Comparison of ENCODE assay signal across 9 cellular contexts in the genomic region with DNA sequence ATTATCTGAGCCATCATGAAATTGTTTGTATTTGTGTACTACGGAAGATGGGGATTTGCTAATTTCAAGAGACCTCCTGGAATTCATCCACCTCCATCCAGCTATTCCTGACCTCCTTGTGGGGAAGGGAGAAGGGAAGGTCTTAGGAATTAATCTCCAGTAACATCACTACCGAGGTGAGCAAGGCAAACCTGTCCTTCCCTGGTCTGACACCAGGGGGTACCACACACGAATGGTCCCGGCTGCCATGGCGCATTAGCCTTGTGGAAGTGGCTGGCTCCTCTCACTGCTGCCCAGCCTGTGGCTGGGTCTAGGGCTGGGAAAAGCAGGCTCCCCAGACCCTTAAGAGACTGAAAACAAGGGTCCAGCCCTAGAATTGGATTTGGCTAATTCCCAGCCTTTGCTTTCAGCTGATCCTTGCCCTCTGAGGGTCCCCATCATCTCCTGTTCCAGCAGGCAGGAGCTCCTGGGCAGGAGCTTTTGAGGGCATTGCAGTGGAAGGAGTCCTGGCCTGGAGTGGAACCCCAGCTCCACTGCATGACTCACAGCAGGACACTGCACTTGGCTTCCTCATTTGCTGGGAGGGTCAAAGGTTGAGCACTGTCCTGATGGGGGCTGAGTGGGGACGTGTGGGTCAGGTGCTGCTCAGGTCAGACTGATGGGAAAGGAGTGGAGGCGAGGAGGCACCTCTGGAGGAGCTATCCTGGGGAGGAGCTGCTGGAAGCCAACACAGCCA. TPM values are rescaled to one million over a fixed set of nuclear protein-coding genes. Genes with fewer than 3 reads are reported as not detected.
DNase-seq lines count a peak whose midpoint lies in the region; ATAC-seq, FAIRE-seq and TF ChIP-seq lines count a peak whose summit lies in the region.
"Had no signal": no experiment of that assay in that cellular context is flagged by ENCODE, and none has a peak within 500 bp of the region (broad histone marks: within the 10 kb centered on the region; RNA-seq: fewer than 3 reads in every experiment).

No MANE protein-coding gene starts in this region.

- POLR2A ChIA-PET in A673 (lab: Charles Lee; ENCODE audit: low non-redundant PET) (interaction anchor here (0.6 kb wide), 1 partner anchor 422 kb away, joined by 3 read pairs; no protein-coding TSS in a partner anchor), GM10248 (lab: Yijun Ruan, JAX) (no interaction called here)

- DNase-seq in A673 (ENCODE audit: low spot score) (peak; percentile 55), GM10248 (ENCODE audit: extremely low spot score) (peak; percentile 42), RPMI7951 (ENCODE audit: low read depth) (peak; percentile 37), epithelial cell of esophagus (ENCODE audit: low read depth) (peak; percentile 53), pancreas (peak in 3 of 6 donors; percentile 46 to 72 (median 46)), HPDE6-E6E7 (ENCODE audit: extremely low spot score) (no peak), posterior vena cava (ENCODE audit: low spot score) (no peak)

- H3K9me3 ChIP-seq in A673 (ENCODE audit: low read depth, low read length, poor library complexity, severe bottlenecking) (no peaks in the 10 kb centered on the region), pancreas (no peaks in the 10 kb centered on the region)

- H3K4me3 ChIP-seq in A673 (ENCODE audit: low read depth, low read length, poor library complexity, severe bottlenecking) (no peak overlapping the region), epithelial cell of esophagus (ENCODE audit: low read length) (no peak overlapping the region), pancreas (no peak overlapping the region)

- CTCF ChIA-PET in A673 (lab: Charles Lee) = interaction anchor here (0.6 to 1.0 kb wide), 2 partner anchors 10 to 237 kb away, joined by 5 read pairs; no protein-coding TSS in a partner anchor
- CTCF ChIA-PET in GM10248 (lab: Yijun Ruan, JAX) = interaction anchor here (0.8 to 2.1 kb wide), 12 partner anchors 10 to 322 kb away, joined by 3 to 13 read pairs (median 4); no protein-coding TSS in a partner anchor

- no peaks in the 10 kb centered on the region for H3K27me3 ChIP-seq in A673 (replicated peaks; ENCODE audit: insufficient read depth, low read depth, low read length, poor library complexity)
- H3K27me3 ChIP-seq in pancreas = no peaks in the 10 kb centered on the region

- no peak for FAIRE-seq in pancreas (lab: Jason Lieb, UNC)
- FAIRE-seq: colon had no signal

- H3K27ac ChIP-seq in A673 (ENCODE audit: low read depth, low read length, poor library complexity, severe bottlenecking) (no peak overlapping the region), pancreas (no peak overlapping the region)

- H3K4me1 ChIP-seq in A673 (ENCODE audit: insufficient read depth, low read length, poor library complexity, severe bottlenecking) = no peaks in the 10 kb centered on the region
- peaks cover 0 to 3% (median 0%) of the 10 kb centered on the region in 3 donors for H3K4me1 ChIP-seq in pancreas

- 53 to 67% methylated on average over 7 of the region's 7 CpGs for WGBS in pancreas, 2 donors

- BruUV-seq in A673 (replicated peaks; lab: Mats Ljungman, UMichigan) = no TSS peak

- H3K36me3 ChIP-seq in A673 (ENCODE audit: insufficient read depth, low read length, poor library complexity, severe bottlenecking) (no peaks in the 10 kb centered on the region), pancreas (no peaks in the 10 kb centered on the region)

- intact Hi-C loops in A673 (cut with micrococcal nuclease; ENCODE audit: unreplicated experiment) (no loop called here), pancreas (cut with DNase I) (no loop called here), posterior vena cava (cut with DNase I) (loop anchor here in 1 of 2 donors (10.0 kb wide), 1 partner anchor 194 kb away; no protein-coding TSS in a partner anchor)

- peak; percentile 56 for TF ChIP-seq CTCF in A673 (conservative IDR thresholded peaks at IDR 0.05; ENCODE audit: low read depth, low read length)
- peak; percentile 35 for TF ChIP-seq CTCF in GM10248 (IDR thresholded peaks at IDR 0.05; ENCODE audit: control extremely low read depth, extremely low read depth, low read depth, missing control alignments)
- TF ChIP-seq CTCF in epithelial cell of esophagus (IDR thresholded peaks at IDR 0.05; ENCODE audit: insufficient read depth, low read depth, low read length, missing control alignments) = peak; percentile 57
- TF ChIP-seq CTCF in pancreas (IDR thresholded peaks at IDR 0.05) = peak in 3 of 4 donors; percentile 9 to 32 (median 28)

- ATAC-seq in pancreas = peak; percentile 79 to 96 (median 81)
- ATAC-seq in HG03025 (IDR thresholded peaks at IDR 0.05; ENCODE audit: low FRiP score, unreplicated experiment) = no peak

RNA-seq across cellular contexts. Expression of a gene that starts 34.8 kb away (rescaled TPM):
- 9.9 and 21.5 TPM in 2 replicates for total RNA-seq in A673 (2021)
- 0.84 and 2.1 TPM in 2 replicates for total RNA-seq in RPMI7951 (2014; rRNA removed; shearing (Covaris generic))
- 1 to 10 TPM in 1 of 6 donors, under 1 TPM in 5; 0.55 to 2.7 (median 0.77) TPM for total RNA-seq in pancreas
- under 1 TPM; 0.49 to 0.54 TPM for polyA plus RNA-seq in pancreas
- total RNA-seq in posterior vena cava = 10 to 100 TPM in 1 of 2 donors, 1 to 10 TPM in 1; 8.2 to 11.2 TPM

Comparison
In these comparisons a context has a peak if more than half of its experiments do, and no peak if none do; other contexts are left out.
1. DNase-seq: peak in A673 (single experiment), GM10248 (single experiment), RPMI7951 (single experiment) and epithelial cell of esophagus (single experiment); none in HPDE6-E6E7 (single experiment) and posterior vena cava (single experiment).
2. Peak in every context shown above with its lines, with median percentiles within 50 percentile points of each other: CTCF ChIP-seq.